Comparison of ENCODE assay signal across 8 cellular contexts in the genomic region with DNA sequence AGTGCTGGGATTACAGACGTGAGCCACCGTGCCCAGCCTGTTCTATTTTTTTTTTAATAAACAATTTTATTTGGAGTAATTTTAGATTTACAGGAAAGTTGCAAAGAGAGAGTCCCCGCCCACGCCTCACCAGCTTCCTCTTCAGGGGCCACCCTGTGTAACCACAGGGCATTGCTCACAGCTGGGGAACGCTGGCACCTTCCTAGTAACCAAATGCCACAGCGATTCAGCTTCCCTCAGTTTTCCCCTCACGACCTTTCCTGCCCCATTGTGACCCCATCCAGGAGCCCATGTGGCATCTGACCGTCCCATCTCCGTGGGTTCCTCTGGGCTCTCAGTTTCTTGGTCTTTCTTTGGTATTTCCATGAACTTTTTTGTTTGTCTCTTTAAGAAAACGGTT.
DNase-seq lines count a peak whose midpoint lies in the region; ATAC-seq lines count a peak whose summit lies in the region.

No MANE protein-coding gene starts in this region.

- peak; percentile 33 for ATAC-seq in effector memory CD8-positive, alpha-beta T cell (replicated peaks)
- ATAC-seq in GM21786 (IDR thresholded peaks at IDR 0.05; ENCODE audit: unreplicated experiment) = no peak

- DNase-seq in LoVo (ENCODE audit: low spot score) (peak; percentile 23), hepatic stellate cell (ENCODE audit: low spot score) (no peak), DMS114 treated with DMSO at 0.1 percent for 48 hours (lab: John Stamatoyannopoulos, UW; ENCODE audit: unreplicated experiment) (no peak), pons (ENCODE audit: low spot score) (no peak)
- peak; percentile 89 for DNase-seq in activated CD4-positive, alpha-beta T cell treated with anti-CD3 and anti-CD28 coated beads for 48 hours
- DNase-seq in effector memory CD8-positive, alpha-beta T cell = peak; percentile 43 to 48 (median 46)
- DNase-seq in stimulated activated CD4-positive, alpha-beta T cell treated with anti-CD3 and anti-CD28 coated beads, Interleukin-15, amount 100 ng/mL, for 48 hours (ENCODE audit: low read depth in 2 of 2) = peak; percentile 69 to 77

- peak overlapping the region; percentile 86 to 87 for H3K27ac Mint-ChIP-seq in effector memory CD8-positive, alpha-beta T cell

- H3K27me3 Mint-ChIP-seq in effector memory CD8-positive, alpha-beta T cell = no peaks in the 10 kb centered on the region

- H3K4me1 Mint-ChIP-seq in effector memory CD8-positive, alpha-beta T cell (ENCODE audit: low read depth in 2 of 2) = peaks cover 56 to 58% of the 10 kb centered on the region in 2 donors

- H3K4me3 Mint-ChIP-seq in effector memory CD8-positive, alpha-beta T cell = peak overlapping the region; percentile 59 to 84

- H3K9me3 Mint-ChIP-seq in effector memory CD8-positive, alpha-beta T cell = no peaks in the 10 kb centered on the region

- peaks cover 16% of the 10 kb centered on the region for H3K36me3 Mint-ChIP-seq in effector memory CD8-positive, alpha-beta T cell (ENCODE audit: insufficient read depth)

Comparison
In these comparisons a context has a peak if more than half of its experiments do, and no peak if none do; other contexts are left out.
1. DNase-seq: peak in LoVo (single experiment), activated CD4-positive, alpha-beta T cell treated with anti-CD3 and anti-CD28 coated beads for 48 hours (single experiment), effector memory CD8-positive, alpha-beta T cell (3 of 3) and stimulated activated CD4-positive, alpha-beta T cell treated with anti-CD3 and anti-CD28 coated beads, Interleukin-15, amount 100 ng/mL, for 48 hours (2 of 2); none in hepatic stellate cell (single experiment), DMS114 treated with DMSO at 0.1 percent for 48 hours (single experiment) and pons (single experiment).